ENCODE assay signal across 11 cellular contexts in genomic region chr12:58529897-58530296, GRCh38.
DNase-seq lines count a peak whose midpoint lies in the region; ATAC-seq and TF ChIP-seq lines count a peak whose summit lies in the region.
"Had no signal": no experiment of that assay in that cellular context is flagged by ENCODE, and none has a peak within 500 bp of the region (broad histone marks: within the 10 kb centered on the region; RNA-seq: fewer than 3 reads in every experiment).

No MANE protein-coding gene starts in this region.

- POLR2A ChIA-PET in IMR-90 (lab: Charles Lee; ENCODE audit: unreplicated experiment), result no interaction called here
- POLR2A ChIA-PET in activated CD8-positive, alpha-beta T cell treated with anti-CD3 and anti-CD28 coated beads for 36 hours (lab: Charles Lee), result no interaction called here

- DNase-seq in A172 (ENCODE audit: low spot score) (peak; percentile 92), IMR-90 (peak; percentile 97), cardiac fibroblast (ENCODE audit: low read depth in 2 of 2) (peak; percentile 93 to 98), mesenchymal stem cell (peak; percentile 92), SIG-M5 (lab: John Stamatoyannopoulos, UW) (no peak), NCI-H69 (lab: John Stamatoyannopoulos, UW) (no peak)
- no peak for DNase-seq in activated CD8-positive, alpha-beta T cell treated with anti-CD3 and anti-CD28 coated beads for 36 hours
- DNase-seq: 8988T, glutamatergic neuron had no signal

- no peaks in the 10 kb centered on the region for H3K9me3 ChIP-seq in IMR-90 (ENCODE audit: control insufficient read depth, insufficient read depth, low read length)
- no peaks in the 10 kb centered on the region for H3K9me3 ChIP-seq in mesenchymal stem cell (ENCODE audit: control insufficient read depth, low read length)

- H2AK9ac ChIP-seq in IMR-90 (replicated peaks; ENCODE audit: low read depth, low read length, poor library complexity), result no peak overlapping the region

- CTCF ChIA-PET in IMR-90 (lab: Yijun Ruan, JAX), result interaction anchor here (1.1 kb wide), 1 partner anchor 11 kb away, joined by 4 read pairs; no protein-coding TSS in a partner anchor
- CTCF ChIA-PET in activated CD8-positive, alpha-beta T cell treated with anti-CD3 and anti-CD28 coated beads for 36 hours (lab: Charles Lee), result no interaction called here

- H3K4me3 ChIP-seq in IMR-90 (ENCODE audit: insufficient read depth, low read depth, low read length) (no peak overlapping the region), cardiac fibroblast (replicated peaks in 1 of 2; ENCODE audit: low read depth in 2 of 2, low read length in 2 of 2) (no peak overlapping the region), mesenchymal stem cell (ENCODE audit: insufficient read depth in 1 of 2, low read depth in 1 of 2, low read length in 2 of 2) (peak overlapping the region in 1 of 2 experiments; percentile 36)

- H3K4me1 Mint-ChIP-seq in activated CD8-positive, alpha-beta T cell treated with anti-CD3 and anti-CD28 coated beads for 36 hours (ENCODE audit: low read depth), result no peaks in the 10 kb centered on the region

- H2BK5ac ChIP-seq in IMR-90 (ENCODE audit: low read depth, low read length, poor library complexity, severe bottlenecking), result peak overlapping the region; percentile 99
- H2BK5ac ChIP-seq in mesenchymal stem cell (ENCODE audit: low read depth, low read length, poor library complexity, severe bottlenecking), result no peak overlapping the region

- no peak overlapping the region for H3K27ac Mint-ChIP-seq in activated CD8-positive, alpha-beta T cell treated with anti-CD3 and anti-CD28 coated beads for 36 hours
- H3K27ac Mint-ChIP-seq: T-helper 2 cell treated with Interferon-gamma antibody and Interleukin-4, amounts not matched to agents 5 μg/mL and 100 μg/mL, for 36 hours had no signal

- dilution Hi-C loops in IMR-90 (cut with HindIII; ENCODE audit: low sequenced_read_pairs, unreplicated experiment), result no loop called here

- H3K36me3 ChIP-seq in IMR-90 (ENCODE audit: control insufficient read depth, insufficient read depth, low read length), result no peaks in the 10 kb centered on the region
- no peaks in the 10 kb centered on the region for H3K36me3 ChIP-seq in mesenchymal stem cell (ENCODE audit: control insufficient read depth in 1 of 2, insufficient read depth in 2 of 2, low read depth in 1 of 2, low read length in 2 of 2)

- intact Hi-C loops in IMR-90 (cut with micrococcal nuclease), result loop anchor here (1.0 to 2.0 kb wide), 3 partner anchors 105 to 166 kb away; no protein-coding TSS in a partner anchor
- intact Hi-C loops in activated CD8-positive, alpha-beta T cell treated with anti-CD3 and anti-CD28 coated beads for 36 hours (cut with micrococcal nuclease), result no loop called here

- H2AK5ac ChIP-seq in IMR-90 (ENCODE audit: low read depth, low read length) (no peak overlapping the region; the same call in 1 of the 2 replicates), mesenchymal stem cell (ENCODE audit: low read length, severe bottlenecking) (no peak overlapping the region)

- H4K91ac ChIP-seq in IMR-90 (ENCODE audit: insufficient read depth, low read depth, low read length) (peak overlapping the region; percentile 78), mesenchymal stem cell (ENCODE audit: low read length) (no peak overlapping the region)

- H3K79me1 ChIP-seq in IMR-90 (ENCODE audit: low read depth in 1 of 2, low read length in 2 of 2) (no peaks in the 10 kb centered on the region), mesenchymal stem cell (replicated peaks; ENCODE audit: low read length, poor library complexity, severe bottlenecking) (no peaks in the 10 kb centered on the region)

- no TSS peak for BruUV-seq in IMR-90 (replicated peaks; lab: Mats Ljungman, UMichigan)

- H2BK12ac ChIP-seq in mesenchymal stem cell (ENCODE audit: low read length in 2 of 2), result no peak overlapping the region

- H4K20me1 ChIP-seq in IMR-90 (ENCODE audit: insufficient read depth, low read length), result no peaks in the 10 kb centered on the region

- H4K5ac ChIP-seq in IMR-90 (ENCODE audit: low read depth, low read length), result peak overlapping the region; percentile 55; the same call in 1 of the 2 replicates

- H3K14ac ChIP-seq in IMR-90 (replicated peaks; ENCODE audit: low read depth, low read length), result peak overlapping the region; percentile 86; the same call in 1 of the 2 replicates
- H3K14ac ChIP-seq in mesenchymal stem cell (ENCODE audit: low read length in 2 of 2), result no peak overlapping the region

- no peak overlapping the region for H3K4me3 Mint-ChIP-seq in activated CD8-positive, alpha-beta T cell treated with anti-CD3 and anti-CD28 coated beads for 36 hours
- H3K4me3 Mint-ChIP-seq: T-helper 2 cell treated with Interferon-gamma antibody and Interleukin-4, amounts not matched to agents 5 μg/mL and 100 μg/mL, for 36 hours had no signal

- H3K56ac ChIP-seq in IMR-90 (ENCODE audit: extremely low read depth, insufficient read depth, low read length), result peak overlapping the region; percentile 90; the same call in 1 of the 2 replicates

- no peaks in the 10 kb centered on the region for H3K27me3 Mint-ChIP-seq in activated CD8-positive, alpha-beta T cell treated with anti-CD3 and anti-CD28 coated beads for 36 hours

- H3K9me3 Mint-ChIP-seq in activated CD8-positive, alpha-beta T cell treated with anti-CD3 and anti-CD28 coated beads for 36 hours, result no peaks in the 10 kb centered on the region
- H3K9me3 Mint-ChIP-seq: T-helper 2 cell treated with Interferon-gamma antibody and Interleukin-4, amounts not matched to agents 5 μg/mL and 100 μg/mL, for 36 hours had no signal

- H3K18ac ChIP-seq in IMR-90 (ENCODE audit: low read depth, low read length) (peak overlapping the region; percentile 94), mesenchymal stem cell (ENCODE audit: low read depth in 1 of 2, low read length in 2 of 2) (no peak overlapping the region)

- H3K27me3 ChIP-seq in IMR-90 (ENCODE audit: control insufficient read depth, insufficient read depth, low read length) (no peaks in the 10 kb centered on the region), mesenchymal stem cell (ENCODE audit: control insufficient read depth in 1 of 2, insufficient read depth in 1 of 2, low read length in 2 of 2) (no peaks in the 10 kb centered on the region)

- H3K27ac ChIP-seq in IMR-90 (ENCODE audit: insufficient read depth, low read length) (peak overlapping the region; percentile 97; the same call in 1 of the 2 replicates), mesenchymal stem cell (ENCODE audit: low read length, poor library complexity, severe bottlenecking) (peak overlapping the region; percentile 97)

- no peak for TF ChIP-seq CTCF in IMR-90 (conservative IDR thresholded peaks at IDR 0.05; ENCODE audit: low read depth, low read length)
- no peak for TF ChIP-seq CTCF in cardiac fibroblast (IDR thresholded peaks at IDR 0.05; ENCODE audit: low read depth, low read length)
- TF ChIP-seq CTCF in activated CD8-positive, alpha-beta T cell treated with anti-CD3 and anti-CD28 coated beads for 36 hours (IDR thresholded peaks at IDR 0.05), result no peak

- no peak for TF ChIP-seq POLR2A in IMR-90 (IDR thresholded peaks at IDR 0.05; ENCODE audit: low read depth, low read length)

- ATAC-seq in IMR-90 (ENCODE audit: low read depth), result peak; percentile 74
- no peak for ATAC-seq in activated CD8-positive, alpha-beta T cell treated with anti-CD3 and anti-CD28 coated beads for 36 hours
- ATAC-seq in HG03108 (IDR thresholded peaks at IDR 0.05; ENCODE audit: unreplicated experiment), result no peak

- H2BK15ac ChIP-seq in IMR-90 (ENCODE audit: low read depth, low read length), result no peak overlapping the region
- no peak overlapping the region for H2BK15ac ChIP-seq in mesenchymal stem cell (ENCODE audit: low read depth, poor library complexity, severe bottlenecking)

- H3K4me1 ChIP-seq in IMR-90 (ENCODE audit: control insufficient read depth, insufficient read depth, low read length) (peaks cover 7% of the 10 kb centered on the region), mesenchymal stem cell (ENCODE audit: control insufficient read depth, insufficient read depth, low read depth, low read length) (no peaks in the 10 kb centered on the region)

- H4K8ac ChIP-seq in IMR-90 (ENCODE audit: low read depth in 2 of 2, low read length in 2 of 2), result peak overlapping the region in 1 of 2 experiments; percentile 88; a peak in 2 of 4 replicates
- H4K8ac ChIP-seq in mesenchymal stem cell (ENCODE audit: low read length), result no peak overlapping the region

- no peak overlapping the region for H2AFZ ChIP-seq in IMR-90 (replicated peaks; ENCODE audit: low read length, poor library complexity)
- H2AFZ ChIP-seq in mesenchymal stem cell (ENCODE audit: low read depth, low read length), result no peak overlapping the region

- in situ Hi-C loops in IMR-90 (cut with MboI; ENCODE audit: low sequenced_read_pairs), result loop anchor here (10.0 kb wide), 2 partner anchors 165 to 625 kb away; no protein-coding TSS in a partner anchor

- WGBS in IMR-90 (ENCODE audit: extremely low coverage in 2 of 2, insufficient read length in 1 of 2), 2 experiments, result no CpG with 5 or more reads among the region's 2 CpGs
- 0% methylated on average over 1 of the region's 2 CpGs for WGBS in mesenchymal stem cell

- peak overlapping the region; percentile 65; the same call in 1 of the 2 replicates for H3K4ac ChIP-seq in IMR-90 (ENCODE audit: low read depth, low read length)
- H3K4ac ChIP-seq in mesenchymal stem cell (ENCODE audit: low read depth in 1 of 2, low read length in 2 of 2), result no peak overlapping the region

- H3K36me3 Mint-ChIP-seq in activated CD8-positive, alpha-beta T cell treated with anti-CD3 and anti-CD28 coated beads for 36 hours (ENCODE audit: low read depth), result no peaks in the 10 kb centered on the region

- peak overlapping the region; percentile 96; the same call in 1 of the 2 replicates for H2BK20ac ChIP-seq in IMR-90 (ENCODE audit: low read depth, low read length)

- no peak for TF ChIP-seq RAD21 in IMR-90 (IDR thresholded peaks at IDR 0.05; ENCODE audit: low read length)

- H3K9ac ChIP-seq in IMR-90 (ENCODE audit: low read depth, low read length), result no peak overlapping the region
- H3K9ac ChIP-seq in mesenchymal stem cell (ENCODE audit: low read length), result peak overlapping the region; percentile 82

- peak overlapping the region; percentile 96 for H2BK120ac ChIP-seq in IMR-90 (ENCODE audit: low read depth, low read length)
- H2BK120ac ChIP-seq in mesenchymal stem cell (ENCODE audit: low read depth, low read length), result no peak overlapping the region

- H3K23ac ChIP-seq in IMR-90 (ENCODE audit: low read depth, low read length), result peak overlapping the region; percentile 36; the same call in 1 of the 2 replicates
- no peak overlapping the region for H3K23ac ChIP-seq in mesenchymal stem cell (ENCODE audit: low read length in 2 of 2)

- no peaks in the 10 kb centered on the region for H3K9me1 ChIP-seq in IMR-90 (ENCODE audit: insufficient read depth, low read length)

- H3K4me2 ChIP-seq in IMR-90 (ENCODE audit: low read depth, low read length) (peak overlapping the region; percentile 86; the same call in 1 of the 2 replicates), mesenchymal stem cell (ENCODE audit: low read length, poor library complexity, severe bottlenecking) (no peak overlapping the region)

TF ChIP-seq in IMR-90, 13 proteins besides CTCF, POLR2A, EP300 and RAD21 (continues in another document):
- TF ChIP-seq MAZ (IDR thresholded peaks at IDR 0.05; ENCODE audit: borderline replicate concordance, low read depth, low read length) (no peak), CHD1 (IDR thresholded peaks at IDR 0.05; ENCODE audit: low read depth, low read length) (no peak), SMC3 (IDR thresholded peaks at IDR 0.05; ENCODE audit: low read depth, low read length) (no peak; the same call in 1 of the 2 replicates)

Comparison
In these comparisons a context has a peak if more than half of its experiments do, and no peak if none do; other contexts are left out.
1. DNase-seq: peak in A172 (single experiment), IMR-90 (single experiment), cardiac fibroblast (2 of 2) and mesenchymal stem cell (single experiment); none in SIG-M5 (single experiment), NCI-H69 (single experiment) and activated CD8-positive, alpha-beta T cell treated with anti-CD3 and anti-CD28 coated beads for 36 hours (single experiment).